20 cellular contexts compared by ENCODE assay signal in genomic region chr6:169638388-169638787, GRCh38.
A peak's percentile ranks its signal among the peaks of the same experiment; 100 is the strongest.
DNase-seq lines count a peak whose midpoint lies in the region; ATAC-seq, FAIRE-seq and TF ChIP-seq lines count a peak whose summit lies in the region.
"Had no signal": no experiment of that assay in that cellular context is flagged by ENCODE, and none has a peak within 500 bp of the region (broad histone marks: within the 10 kb centered on the region; RNA-seq: fewer than 3 reads in every experiment).

No MANE protein-coding gene starts in this region.

- H4K5ac ChIP-seq in IMR-90 (ENCODE audit: low read depth, low read length): no peak overlapping the region

- H4K20me1 ChIP-seq in IMR-90 (ENCODE audit: insufficient read depth, low read length): no peaks in the 10 kb centered on the region

- H3K4me1 ChIP-seq in IMR-90 (ENCODE audit: control insufficient read depth, insufficient read depth, low read length) (no peaks in the 10 kb centered on the region), small intestine (ENCODE audit: control insufficient read depth in 2 of 2, insufficient read depth in 1 of 2, low read depth in 1 of 2, low read length in 1 of 2) (no peaks in the 10 kb centered on the region)
- H3K4me1 ChIP-seq: BE2C had no signal

- H4K91ac ChIP-seq in IMR-90 (ENCODE audit: insufficient read depth, low read depth, low read length): no peak overlapping the region

- CTCF ChIA-PET in IMR-90 (lab: Yijun Ruan, JAX): no interaction called here

- no peak overlapping the region for H3K9ac ChIP-seq in IMR-90 (ENCODE audit: low read depth, low read length)
- H3K9ac ChIP-seq: GM23248 had no signal

- TF ChIP-seq CTCF in IMR-90 (conservative IDR thresholded peaks at IDR 0.05; ENCODE audit: low read depth, low read length): no peak

- H3K79me1 ChIP-seq in IMR-90 (ENCODE audit: low read depth in 1 of 2, low read length in 2 of 2): no peaks in the 10 kb centered on the region

- no peak overlapping the region for H3K18ac ChIP-seq in IMR-90 (ENCODE audit: low read depth, low read length)

- intact Hi-C loops in IMR-90 (cut with micrococcal nuclease): no loop called here
- intact Hi-C loops in left colon (cut with DNase I, micrococcal nuclease): no loop called here
- intact Hi-C loops in posterior vena cava (cut with DNase I): no loop called here

- no peak for DNase-seq in IMR-90
- no peak for DNase-seq in left colon
- DNase-seq in small intestine: peak; percentile 46
- no peak for DNase-seq in posterior vena cava (ENCODE audit: low spot score)
- no peak for DNase-seq in mucosa of gallbladder (ENCODE audit: low spot score)
- no peak for DNase-seq in NCI-H1436 treated with DMSO at 0.1 percent for 48 hours (lab: John Stamatoyannopoulos, UW)
- DNase-seq: ACHN; BE2C; C1 segment of cervical spinal cord; CD4-positive, CD25-positive, alpha-beta regulatory T cell; CD8-positive, alpha-beta memory T cell; COR-L47; DMS 273 treated with DMSO at 0.1 percent for 48 hours; DMS53; DND-41; EL; GM23248; HFFc6 had no signal

- no peak overlapping the region for H3K4me2 ChIP-seq in IMR-90 (ENCODE audit: low read depth, low read length)

- in situ Hi-C loops in IMR-90 (cut with MboI; ENCODE audit: low sequenced_read_pairs): no loop called here

- dilution Hi-C loops in IMR-90 (cut with HindIII; ENCODE audit: low sequenced_read_pairs, unreplicated experiment): no loop called here

- peak overlapping the region; percentile 44 for H2AK9ac ChIP-seq in IMR-90 (replicated peaks; ENCODE audit: low read depth, low read length, poor library complexity)

- no peak overlapping the region; the same call in 1 of the 2 replicates for H3K4ac ChIP-seq in IMR-90 (ENCODE audit: low read depth, low read length)

- H3K9me3 ChIP-seq in IMR-90 (ENCODE audit: control insufficient read depth, insufficient read depth, low read length): no peaks in the 10 kb centered on the region
- no peaks in the 10 kb centered on the region for H3K9me3 ChIP-seq in small intestine (ENCODE audit: control insufficient read depth, low read depth)
- H3K9me3 ChIP-seq: BE2C had no signal

- no CpG with 5 or more reads among the region's 14 CpGs for WGBS in IMR-90 (ENCODE audit: extremely low coverage in 2 of 2, insufficient read length in 1 of 2), 2 experiments
- whole genome bisulfite sequencing in small intestine, 3 donors: 35 to 69% (median 51%) methylated on average over 14 of the region's 14 CpGs

- no peak overlapping the region for H3K56ac ChIP-seq in IMR-90 (ENCODE audit: extremely low read depth, insufficient read depth, low read length)

- H2BK120ac ChIP-seq in IMR-90 (ENCODE audit: low read depth, low read length): no peak overlapping the region

- peaks cover 9% of the 10 kb centered on the region; the same call in 1 of the 2 replicates for H3K9me1 ChIP-seq in IMR-90 (ENCODE audit: insufficient read depth, low read length)

- TF ChIP-seq RAD21 in IMR-90 (IDR thresholded peaks at IDR 0.05; ENCODE audit: low read length): no peak

- peak overlapping the region; percentile 20; the same call in 1 of the 2 replicates for H2BK20ac ChIP-seq in IMR-90 (ENCODE audit: low read depth, low read length)

- H2BK15ac ChIP-seq in IMR-90 (ENCODE audit: low read depth, low read length): no peak overlapping the region

- BruUV-seq in IMR-90 (replicated peaks; lab: Mats Ljungman, UMichigan): no TSS peak

- H2BK5ac ChIP-seq in IMR-90 (ENCODE audit: low read depth, low read length, poor library complexity, severe bottlenecking): no peak overlapping the region

- no peak overlapping the region for H2AFZ ChIP-seq in IMR-90 (replicated peaks; ENCODE audit: low read length, poor library complexity)
- H2AFZ ChIP-seq: GM23248 had no signal

- H3K36me3 ChIP-seq in IMR-90 (ENCODE audit: control insufficient read depth, insufficient read depth, low read length) (peaks cover 8% of the 10 kb centered on the region), small intestine (ENCODE audit: control insufficient read depth in 2 of 2, insufficient read depth in 2 of 2, low read length in 2 of 2) (peaks cover 0 to under 1% of the 10 kb centered on the region in 2 donors)

- H4K8ac ChIP-seq in IMR-90 (ENCODE audit: low read depth in 2 of 2, low read length in 2 of 2): no peak overlapping the region

- H3K4me3 ChIP-seq in IMR-90 (ENCODE audit: insufficient read depth, low read depth, low read length) (no peak overlapping the region), small intestine (ENCODE audit: low read depth in 1 of 2, low read length in 2 of 2) (peak overlapping the region in 1 of 2 donors; percentile 37)
- H3K4me3 ChIP-seq: GM12878, GM23248 had no signal

- H3K27me3 ChIP-seq in IMR-90 (ENCODE audit: control insufficient read depth, insufficient read depth, low read length) (no peaks in the 10 kb centered on the region), small intestine (ENCODE audit: control insufficient read depth in 2 of 2, insufficient read depth in 2 of 2, low read length in 2 of 2) (no peaks in the 10 kb centered on the region)
- H3K27me3 ChIP-seq: BE2C had no signal

- no peak overlapping the region for H2AK5ac ChIP-seq in IMR-90 (ENCODE audit: low read depth, low read length)

- TF ChIP-seq POLR2A in IMR-90 (IDR thresholded peaks at IDR 0.05; ENCODE audit: low read depth, low read length): no peak

- H3K27ac ChIP-seq in IMR-90 (ENCODE audit: insufficient read depth, low read length) (no peak overlapping the region), small intestine (ENCODE audit: low read depth in 1 of 2, low read length in 1 of 2) (no peak overlapping the region)
- H3K27ac ChIP-seq: GM23248 had no signal

- no peak overlapping the region for H3K23ac ChIP-seq in IMR-90 (ENCODE audit: low read depth, low read length)

- H3K14ac ChIP-seq in IMR-90 (replicated peaks; ENCODE audit: low read depth, low read length): no peak overlapping the region

- POLR2A ChIA-PET in IMR-90 (lab: Charles Lee; ENCODE audit: unreplicated experiment): no interaction called here

- ATAC-seq in IMR-90 (ENCODE audit: low read depth) (no peak), left colon (peak; percentile 48)
- ATAC-seq: GM12878 had no signal

- no peak for FAIRE-seq in small intestine (lab: Jason Lieb, UNC)
- FAIRE-seq: A204.1, GM12878 had no signal

TF ChIP-seq in IMR-90, 13 proteins besides CTCF, POLR2A, EP300 and RAD21:
- TF ChIP-seq MXI1 (IDR thresholded peaks at IDR 0.05; ENCODE audit: borderline replicate concordance, low read depth, low read length) (no peak), MAZ (IDR thresholded peaks at IDR 0.05; ENCODE audit: borderline replicate concordance, low read depth, low read length) (no peak), FOS (IDR thresholded peaks at IDR 0.05; ENCODE audit: low read depth, low read length) (no peak), RFX5 (IDR thresholded peaks at IDR 0.05; ENCODE audit: low read depth, low read length) (no peak), CHD1 (IDR thresholded peaks at IDR 0.05; ENCODE audit: low read depth, low read length) (no peak), CEBPB (IDR thresholded peaks at IDR 0.05; ENCODE audit: low read depth, low read length) (no peak), RCOR1 (IDR thresholded peaks at IDR 0.05; ENCODE audit: insufficient replicate concordance, low read length) (no peak), MAFK (IDR thresholded peaks at IDR 0.05; ENCODE audit: low read depth, low read length) (no peak), SMC3 (IDR thresholded peaks at IDR 0.05; ENCODE audit: low read depth, low read length) (no peak), BHLHE40 (IDR thresholded peaks at IDR 0.05; ENCODE audit: low read depth, low read length) (no peak), NFE2L2 (IDR thresholded peaks at IDR 0.05; ENCODE audit: low read depth, low read length) (no peak)
- TF ChIP-seq, protein P1, sequence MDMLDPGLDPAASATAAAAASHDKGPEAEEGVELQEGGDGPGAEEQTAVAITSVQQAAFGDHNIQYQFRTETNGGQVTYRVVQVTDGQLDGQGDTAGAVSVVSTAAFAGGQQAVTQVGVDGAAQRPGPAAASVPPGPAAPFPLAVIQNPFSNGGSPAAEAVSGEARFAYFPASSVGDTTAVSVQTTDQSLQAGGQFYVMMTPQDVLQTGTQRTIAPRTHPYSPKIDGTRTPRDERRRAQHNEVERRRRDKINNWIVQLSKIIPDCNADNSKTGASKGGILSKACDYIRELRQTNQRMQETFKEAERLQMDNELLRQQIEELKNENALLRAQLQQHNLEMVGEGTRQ (IDR thresholded peaks at IDR 0.05; ENCODE audit: low read depth, low read length): no peak
- TF ChIP-seq, protein P2, sequence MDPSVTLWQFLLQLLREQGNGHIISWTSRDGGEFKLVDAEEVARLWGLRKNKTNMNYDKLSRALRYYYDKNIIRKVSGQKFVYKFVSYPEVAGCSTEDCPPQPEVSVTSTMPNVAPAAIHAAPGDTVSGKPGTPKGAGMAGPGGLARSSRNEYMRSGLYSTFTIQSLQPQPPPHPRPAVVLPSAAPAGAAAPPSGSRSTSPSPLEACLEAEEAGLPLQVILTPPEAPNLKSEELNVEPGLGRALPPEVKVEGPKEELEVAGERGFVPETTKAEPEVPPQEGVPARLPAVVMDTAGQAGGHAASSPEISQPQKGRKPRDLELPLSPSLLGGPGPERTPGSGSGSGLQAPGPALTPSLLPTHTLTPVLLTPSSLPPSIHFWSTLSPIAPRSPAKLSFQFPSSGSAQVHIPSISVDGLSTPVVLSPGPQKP (IDR thresholded peaks at IDR 0.05; ENCODE audit: borderline replicate concordance, low read depth, low read length): no peak
TF ChIP-seq in IMR-90: peak in this region for 0.
